ENCODE assay signal across 1 cellular context in genomic region chr16:27671410-27671809, GRCh38.
TF ChIP-seq lines count a peak whose summit lies in the region.

No MANE protein-coding gene starts in this region.

TF ChIP-seq in HCT116, 20 proteins besides CTCF, POLR2A, EP300 and RAD21:
- TF ChIP-seq SIN3A (IDR thresholded peaks at IDR 0.05; ENCODE audit: low read depth) (no peak), ELF1 (IDR thresholded peaks at IDR 0.05; ENCODE audit: borderline replicate concordance, low read depth) (no peak), SRF (IDR thresholded peaks at IDR 0.05; ENCODE audit: low read depth) (no peak), EZH2phosphoT487 (IDR thresholded peaks at IDR 0.05; ENCODE audit: borderline replicate concordance) (no peak), POLR2AphosphoS5 (IDR thresholded peaks at IDR 0.05; ENCODE audit: low read depth, low read length) (no peak), CEBPB (IDR thresholded peaks at IDR 0.05; ENCODE audit: low read depth) (no peak), MAX (IDR thresholded peaks at IDR 0.05) (no peak)
- TF ChIP-seq, protein P1, sequence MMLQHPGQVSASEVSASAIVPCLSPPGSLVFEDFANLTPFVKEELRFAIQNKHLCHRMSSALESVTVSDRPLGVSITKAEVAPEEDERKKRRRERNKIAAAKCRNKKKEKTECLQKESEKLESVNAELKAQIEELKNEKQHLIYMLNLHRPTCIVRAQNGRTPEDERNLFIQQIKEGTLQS (IDR thresholded peaks at IDR 0.05), result no peak
